Comparison of ENCODE assay signal across 1 cellular context in genomic region chr4:123481034-123481433, GRCh38.
TF ChIP-seq lines count a peak whose summit lies in the region.

No MANE protein-coding gene starts in this region.

TF ChIP-seq in GM23338, 12 proteins besides CTCF, POLR2A, EP300 and RAD21 (continued from another document):
- TF ChIP-seq ZNF462 (CRISPR knock-in tag; IDR thresholded peaks at IDR 0.05) (no peak), STAT1 (IDR thresholded peaks at IDR 0.05; ENCODE audit: unreplicated experiment) (no peak), ZNF331 (CRISPR knock-in tag; IDR thresholded peaks at IDR 0.05; ENCODE audit: low read depth) (no peak), EZH2 (IDR thresholded peaks at IDR 0.05; ENCODE audit: low read depth, unreplicated experiment) (no peak)
TF ChIP-seq in GM23338: peak in this region for 0.
